19 cellular contexts compared by ENCODE assay signal in genomic region chr22:29661355-29661754, GRCh38. TPM values are rescaled to one million over a fixed set of nuclear protein-coding genes. Genes with fewer than 3 reads are reported as not detected.
DNase-seq lines count a peak whose midpoint lies in the region; ATAC-seq and TF ChIP-seq lines count a peak whose summit lies in the region.
"Had no signal": no experiment of that assay in that cellular context is flagged by ENCODE, and none has a peak within 500 bp of the region (broad histone marks: within the 10 kb centered on the region; RNA-seq: fewer than 3 reads in every experiment).

No MANE protein-coding gene starts in this region.

- 42 to 47% methylated on average over 2 of the region's 2 CpGs for WGBS in gastroesophageal sphincter (ENCODE audit: low coverage in 1 of 2), 2 donors

- H3K27me3 ChIP-seq in BJ (ENCODE audit: control insufficient read depth, insufficient read depth, low read length) (no peaks in the 10 kb centered on the region), adipocyte (replicated peaks; ENCODE audit: control insufficient read depth, insufficient read depth, low read length) (no peaks in the 10 kb centered on the region), fibroblast of lung (ENCODE audit: control insufficient read depth, insufficient read depth, low read length) (no peaks in the 10 kb centered on the region), parathyroid adenoma (ENCODE audit: control insufficient read depth, insufficient read depth, low read length) (no peaks in the 10 kb centered on the region), gastroesophageal sphincter (no peaks in the 10 kb centered on the region)
- H3K27me3 ChIP-seq: heart right ventricle, neural progenitor cell had no signal

- H3K36me3 Mint-ChIP-seq in activated naive CD4-positive, alpha-beta T cell treated with anti-CD3 and anti-CD28 coated beads, Interleukin-2, amount 10 ng/mL, durations not matched to agents 7 days and 5 days: peaks cover 28% of the 10 kb centered on the region

- TF ChIP-seq POLR2A in gastroesophageal sphincter (IDR thresholded peaks at IDR 0.05): no peak

- H3K4me2 ChIP-seq in fibroblast of lung (ENCODE audit: extremely low read depth, insufficient read depth, low read length) (no peak overlapping the region), parathyroid adenoma (ENCODE audit: low read length) (no peak overlapping the region)
- H3K4me2 ChIP-seq: KMS-11, neural progenitor cell had no signal

- H3K4me1 Mint-ChIP-seq in activated naive CD4-positive, alpha-beta T cell treated with anti-CD3 and anti-CD28 coated beads, Interleukin-2, amount 10 ng/mL, durations not matched to agents 7 days and 5 days: no peaks in the 10 kb centered on the region
- H3K4me1 Mint-ChIP-seq: mesothelial cell of epicardium; stimulated activated naive CD8-positive, alpha-beta T cell treated with anti-CD3 and anti-CD28 coated beads, Interleukin-15, amount 100 ng/mL, for 72 hours had no signal

- no peak for ATAC-seq in gastroesophageal sphincter
- ATAC-seq: heart right ventricle; stimulated activated naive CD8-positive, alpha-beta T cell treated with anti-CD3 and anti-CD28 coated beads, Interleukin-15, amount 100 ng/mL, for 72 hours had no signal

- in situ Hi-C loops in ACHN (cut with HindIII; ENCODE audit: low pct_ligation_motif_present, low pct_unique_long_range_greater_than_20kb, low sequenced_read_pairs): no loop called here

- H2AFZ ChIP-seq in fibroblast of lung (ENCODE audit: low read length) (no peak overlapping the region), parathyroid adenoma (no peak overlapping the region)
- H2AFZ ChIP-seq: neural progenitor cell had no signal

- no peaks in the 10 kb centered on the region for H3K9me3 Mint-ChIP-seq in activated naive CD4-positive, alpha-beta T cell treated with anti-CD3 and anti-CD28 coated beads, Interleukin-2, amount 10 ng/mL, durations not matched to agents 7 days and 5 days
- H3K9me3 Mint-ChIP-seq: endodermal cell; mesothelial cell of epicardium; neural progenitor cell; stimulated activated naive CD8-positive, alpha-beta T cell treated with anti-CD3 and anti-CD28 coated beads, Interleukin-15, amount 100 ng/mL, for 72 hours had no signal

- H3K79me2 ChIP-seq in fibroblast of lung (ENCODE audit: control insufficient read depth, insufficient read depth, low read length) (no peaks in the 10 kb centered on the region), parathyroid adenoma (no peaks in the 10 kb centered on the region)

- DNase-seq in BJ (ENCODE audit: low read depth): peak; percentile 12
- peak; percentile 8 for DNase-seq in adipocyte (ENCODE audit: low read depth)
- DNase-seq in fibroblast of lung (ENCODE audit: low read depth in 2 of 2): peak; percentile 36 to 71
- no peak for DNase-seq in activated naive CD4-positive, alpha-beta T cell treated with anti-CD3 and anti-CD28 coated beads, Interleukin-2, amount 10 ng/mL, durations not matched to agents 7 days and 5 days
- no peak for DNase-seq in kidney glomerular epithelial cell (lab: John Stamatoyannopoulos, UW)
- no peak for DNase-seq in ACHN
- DNase-seq: endodermal cell; heart right ventricle; kidney; NCI-H1105; NCI-H526 treated with DMSO at 0.1 percent for 48 hours; stimulated activated naive CD8-positive, alpha-beta T cell treated with anti-CD3 and anti-CD28 coated beads, Interleukin-15, amount 100 ng/mL, for 72 hours; T-helper 9 cell had no signal

- no peak for TF ChIP-seq CTCF in BJ (IDR thresholded peaks at IDR 0.05; ENCODE audit: insufficient read depth, low read depth, low read length)
- no peak for TF ChIP-seq CTCF in fibroblast of lung (conservative IDR thresholded peaks at IDR 0.05 in 1 of 2, IDR thresholded peaks at IDR 0.05 in 1 of 2; ENCODE audit: low read depth in 1 of 2, low read length in 2 of 2)
- no peak for TF ChIP-seq CTCF in parathyroid adenoma (IDR thresholded peaks at IDR 0.05)
- TF ChIP-seq CTCF in gastroesophageal sphincter (IDR thresholded peaks at IDR 0.05): no peak

- no peak overlapping the region for H3K27ac ChIP-seq in fibroblast of lung (ENCODE audit: insufficient read depth, low read length)
- H3K27ac ChIP-seq in parathyroid adenoma: peak overlapping the region; percentile 70
- H3K27ac ChIP-seq in gastroesophageal sphincter: no peak overlapping the region
- H3K27ac ChIP-seq: heart right ventricle, KMS-11, neural progenitor cell had no signal

- CTCF ChIA-PET in BJ (lab: Yijun Ruan, JAX): interaction anchor here (0.7 to 1.5 kb wide), 3 partner anchors 31 to 344 kb away, joined by 3 to 6 read pairs (median 4); no protein-coding TSS in a partner anchor
- CTCF ChIA-PET in activated naive CD4-positive, alpha-beta T cell treated with anti-CD3 and anti-CD28 coated beads, Interleukin-2, amount 10 ng/mL, durations not matched to agents 7 days and 5 days (lab: Charles Lee): interaction anchor here (1.5 kb wide), 1 partner anchor 36 kb away, joined by 3 read pairs; no protein-coding TSS in a partner anchor

- peaks cover 9% of the 10 kb centered on the region for H3K36me3 ChIP-seq in BJ (ENCODE audit: control insufficient read depth, insufficient read depth, low read length)
- peaks cover 54% of the 10 kb centered on the region for H3K36me3 ChIP-seq in adipocyte (ENCODE audit: control insufficient read depth, insufficient read depth, low read length, severe bottlenecking)
- peaks cover 16% of the 10 kb centered on the region for H3K36me3 ChIP-seq in fibroblast of lung (ENCODE audit: control insufficient read depth, insufficient read depth, low read length)
- H3K36me3 ChIP-seq in parathyroid adenoma (ENCODE audit: control insufficient read depth, insufficient read depth, low read length): no peaks in the 10 kb centered on the region
- H3K36me3 ChIP-seq in gastroesophageal sphincter: peaks cover 0 to 98% of the 10 kb centered on the region in 2 donors
- H3K36me3 ChIP-seq: neural progenitor cell had no signal

- peak overlapping the region; percentile 18 for H3K9ac ChIP-seq in adipocyte (ENCODE audit: low read length)
- no peak overlapping the region for H3K9ac ChIP-seq in fibroblast of lung (ENCODE audit: insufficient read depth, low read length)
- no peak overlapping the region for H3K9ac ChIP-seq in parathyroid adenoma
- H3K9ac ChIP-seq: KMS-11, neural progenitor cell had no signal

- no peak overlapping the region for H3K27ac Mint-ChIP-seq in activated naive CD4-positive, alpha-beta T cell treated with anti-CD3 and anti-CD28 coated beads, Interleukin-2, amount 10 ng/mL, durations not matched to agents 7 days and 5 days
- H3K27ac Mint-ChIP-seq: endodermal cell; mesothelial cell of epicardium; neural progenitor cell; stimulated activated naive CD8-positive, alpha-beta T cell treated with anti-CD3 and anti-CD28 coated beads, Interleukin-15, amount 100 ng/mL, for 72 hours had no signal

- H3K27me3 Mint-ChIP-seq in activated naive CD4-positive, alpha-beta T cell treated with anti-CD3 and anti-CD28 coated beads, Interleukin-2, amount 10 ng/mL, durations not matched to agents 7 days and 5 days: no peaks in the 10 kb centered on the region
- H3K27me3 Mint-ChIP-seq: stimulated activated naive CD8-positive, alpha-beta T cell treated with anti-CD3 and anti-CD28 coated beads, Interleukin-15, amount 100 ng/mL, for 72 hours had no signal

- H3K4me3 ChIP-seq in BJ (ENCODE audit: low read depth, low read length): no peak overlapping the region
- no peak overlapping the region for H3K4me3 ChIP-seq in adipocyte (ENCODE audit: low read length)
- no peak overlapping the region for H3K4me3 ChIP-seq in fibroblast of lung (replicated peaks in 1 of 4; ENCODE audit: control extremely low read depth in 1 of 4, insufficient read depth in 1 of 4, low read depth in 3 of 4, low read length in 4 of 4)
- no peak overlapping the region for H3K4me3 ChIP-seq in parathyroid adenoma (ENCODE audit: low read depth, low read length)
- H3K4me3 ChIP-seq in gastroesophageal sphincter: no peak overlapping the region
- H3K4me3 ChIP-seq: heart right ventricle, neural progenitor cell had no signal

- no peak for TF ChIP-seq EP300 in gastroesophageal sphincter (IDR thresholded peaks at IDR 0.05)

- H4K20me1 ChIP-seq in fibroblast of lung (ENCODE audit: control insufficient read depth, extremely low read depth, insufficient read depth, low read length): no peaks in the 10 kb centered on the region

- H3K4me1 ChIP-seq in adipocyte (ENCODE audit: control insufficient read depth, insufficient read depth, low read length) (peaks cover 23% of the 10 kb centered on the region), fibroblast of lung (ENCODE audit: control insufficient read depth, extremely low read depth, insufficient read depth, low read length) (peaks cover 3% of the 10 kb centered on the region), parathyroid adenoma (peaks cover 29% of the 10 kb centered on the region), gastroesophageal sphincter (peaks cover 0 to 3% (median 0%) of the 10 kb centered on the region in 3 donors)

- H3K9me3 ChIP-seq in adipocyte (ENCODE audit: control insufficient read depth, low read length) (no peaks in the 10 kb centered on the region), fibroblast of lung (ENCODE audit: control insufficient read depth, insufficient read depth, low read depth, low read length) (no peaks in the 10 kb centered on the region), parathyroid adenoma (ENCODE audit: control insufficient read depth, low read length) (no peaks in the 10 kb centered on the region), gastroesophageal sphincter (no peaks in the 10 kb centered on the region)
- H3K9me3 ChIP-seq: heart right ventricle had no signal

- no peak overlapping the region for H3K4me3 Mint-ChIP-seq in activated naive CD4-positive, alpha-beta T cell treated with anti-CD3 and anti-CD28 coated beads, Interleukin-2, amount 10 ng/mL, durations not matched to agents 7 days and 5 days
- H3K4me3 Mint-ChIP-seq: endodermal cell; mesothelial cell of epicardium; neural progenitor cell; stimulated activated naive CD8-positive, alpha-beta T cell treated with anti-CD3 and anti-CD28 coated beads, Interleukin-15, amount 100 ng/mL, for 72 hours had no signal

- POLR2A ChIA-PET in BJ (lab: Charles Lee): no interaction called here

RNA-seq across cellular contexts. Expression of gene NF2, which starts 57.9 kb away (rescaled TPM):
- polyA plus RNA-seq in BJ (2011; rRNA removed): 36.0 and 41.9 TPM in 2 replicates
- 58.9 and 59.5 TPM in 2 replicates for polyA minus RNA-seq in BJ (2011; rRNA and poly(A)+ RNA removed)
- total RNA-seq in fibroblast of lung: 37.0 and 55.5 TPM in 2 replicates
- polyA plus RNA-seq in fibroblast of lung: 80.9 and 108 TPM in 2 replicates
- polyA plus RNA-seq in fibroblast of lung (2012): 48.7 and 60.3 TPM in 2 replicates
- polyA minus RNA-seq in fibroblast of lung (ENCODE audit: low replicate concordance): 131 and 171 TPM in 2 replicates
- total RNA-seq in gastroesophageal sphincter: 10 to 100 TPM; 39.8 to 61.0 (median 45.1) TPM

RNA-seq across cellular contexts. Expression of gene CABP7, which starts 58.4 kb away (rescaled TPM):
- polyA plus RNA-seq in BJ (2011; rRNA removed) (0.02 TPM in 1 of 2 replicates, not detected in the other), fibroblast of lung (not detected in 2 replicates)
- not detected in 2 replicates for polyA minus RNA-seq in BJ (2011; rRNA and poly(A)+ RNA removed)
- total RNA-seq in fibroblast of lung (not detected in 2 replicates), gastroesophageal sphincter (under 1 TPM in 3 of 4 donors, not detected in 1; 0.27 to 0.62 (median 0.32) TPM)
- polyA plus RNA-seq in fibroblast of lung (2012): 0.03 and 0.08 TPM in 2 replicates
- not detected in 2 replicates for polyA minus RNA-seq in fibroblast of lung (ENCODE audit: low replicate concordance)
- total RNA-seq: heart right ventricle, mesothelial cell of epicardium, SK-MEL-5 had no signal

Comparison
In these comparisons a context has a peak if more than half of its experiments do, and no peak if none do; other contexts are left out.
1. DNase-seq: peak in BJ (single experiment), adipocyte (single experiment) and fibroblast of lung (2 of 2); none in activated naive CD4-positive, alpha-beta T cell treated with anti-CD3 and anti-CD28 coated beads, Interleukin-2, amount 10 ng/mL, durations not matched to agents 7 days and 5 days (single experiment), kidney glomerular epithelial cell (single experiment) and ACHN (single experiment).